ENCODE assay signal across 1 cellular context in genomic region chr17:36486204-36487194, GRCh38.
TF ChIP-seq lines count a peak whose summit lies in the region.

Gene ZNHIT3, plus strand, starts transcription at chr17:36486681. Its CDS starts 19 bp downstream, at chr17:36486700.

TF ChIP-seq in HepG2, 621 proteins besides CTCF, POLR2A, EP300 and RAD21 (continued from another document):
- TF ChIP-seq PRDM10 (CRISPR knock-in tag; IDR thresholded peaks at IDR 0.05; ENCODE audit: low read depth) (peak; percentile 51; the same call in 1 of the 2 replicates), NR2F6 (IDR thresholded peaks at IDR 0.05) (no peak), NR2F6 (CRISPR knock-in tag; IDR thresholded peaks at IDR 0.05) (no peak), ZNF639 (CRISPR knock-in tag; conservative IDR thresholded peaks at IDR 0.05) (peak; percentile 43), ZNF276 (CRISPR knock-in tag; IDR thresholded peaks at IDR 0.05; ENCODE audit: low read depth) (0 out of 2 replicates have a peak, but pooled peaks have one; percentile 13)
